Comparison of ENCODE assay signal across 22 cellular contexts in genomic region chr4:120228086-120228485, GRCh38.
DNase-seq lines count a peak whose midpoint lies in the region; ATAC-seq and TF ChIP-seq lines count a peak whose summit lies in the region.
"Had no signal": no experiment of that assay in that cellular context is flagged by ENCODE, and none has a peak within 500 bp of the region (broad histone marks: within the 10 kb centered on the region; RNA-seq: fewer than 3 reads in every experiment).

No MANE protein-coding gene starts in this region.

- TF ChIP-seq CTCF in GM23338 (conservative IDR thresholded peaks at IDR 0.05; ENCODE audit: low read depth in 2 of 2), result no peak
- TF ChIP-seq CTCF in epithelial cell of esophagus (IDR thresholded peaks at IDR 0.05; ENCODE audit: insufficient read depth, low read depth, low read length, missing control alignments), result no peak
- TF ChIP-seq CTCF in neural progenitor cell (IDR thresholded peaks at IDR 0.05), result no peak

- H3K79me2 ChIP-seq in GM23338 (replicated peaks; ENCODE audit: insufficient read depth) (no peaks in the 10 kb centered on the region), neural progenitor cell (ENCODE audit: low read depth) (no peaks in the 10 kb centered on the region)

- H3K9me3 ChIP-seq in neural progenitor cell (ENCODE audit: low read depth), result no peaks in the 10 kb centered on the region
- H3K9me3 ChIP-seq: prostate gland, tibial nerve had no signal

- H3K27me3 ChIP-seq in GM23338 (ENCODE audit: insufficient read depth), result no peaks in the 10 kb centered on the region
- H3K27me3 ChIP-seq in neural progenitor cell, result no peaks in the 10 kb centered on the region
- H3K27me3 ChIP-seq: tibial nerve had no signal

- H3K4me2 ChIP-seq in GM23338 (no peak overlapping the region), neural progenitor cell (no peak overlapping the region)

- no peak overlapping the region for H3K27ac Mint-ChIP-seq in GM23338
- H3K27ac Mint-ChIP-seq in neural progenitor cell, result no peak overlapping the region
- H3K27ac Mint-ChIP-seq: activated naive CD8-positive, alpha-beta T cell treated with anti-CD3 and anti-CD28 coated beads for 36 hours; CD4-positive, alpha-beta memory T cell; natural killer cell treated with Interleukin-12 subunit alpha and Interleukin-12 subunit beta and Interleukin-15 and Interleukin-18, amount 100 ng/mL, for 72 hours; T-helper 1 cell treated with Interleukin-12 subunit alpha and Interleukin-12 subunit beta and Interleukin-4 antibody, amounts not matched to agents 30 μg/mL and 1 μg/mL, for 36 hours had no signal

- H3K4me1 ChIP-seq in GM23338 (ENCODE audit: insufficient read depth), result no peaks in the 10 kb centered on the region
- no peaks in the 10 kb centered on the region for H3K4me1 ChIP-seq in neural progenitor cell
- H3K4me1 ChIP-seq: prostate gland, tibial nerve had no signal

- H3K27me3 Mint-ChIP-seq in GM23338 (ENCODE audit: insufficient read depth, low read depth, poor library complexity), result peaks cover 2% of the 10 kb centered on the region
- no peaks in the 10 kb centered on the region for H3K27me3 Mint-ChIP-seq in neural progenitor cell (ENCODE audit: insufficient read depth, low read depth)
- H3K27me3 Mint-ChIP-seq: natural killer cell treated with Interleukin-12 subunit alpha and Interleukin-12 subunit beta and Interleukin-15 and Interleukin-18, amount 100 ng/mL, for 72 hours had no signal

- H3K4me3 ChIP-seq in GM23338 (no peak overlapping the region), epithelial cell of esophagus (ENCODE audit: low read length) (no peak overlapping the region), neural progenitor cell (no peak overlapping the region)
- H3K4me3 ChIP-seq: prostate gland, tibial nerve had no signal

- H3K4me3 Mint-ChIP-seq in GM23338, result no peak overlapping the region
- no peak overlapping the region for H3K4me3 Mint-ChIP-seq in neural progenitor cell
- H3K4me3 Mint-ChIP-seq: activated naive CD8-positive, alpha-beta T cell treated with anti-CD3 and anti-CD28 coated beads for 36 hours; CD4-positive, alpha-beta memory T cell; natural killer cell treated with Interleukin-12 subunit alpha and Interleukin-12 subunit beta and Interleukin-15 and Interleukin-18, amount 100 ng/mL, for 72 hours; T-helper 1 cell treated with Interleukin-12 subunit alpha and Interleukin-12 subunit beta and Interleukin-4 antibody, amounts not matched to agents 30 μg/mL and 1 μg/mL, for 36 hours had no signal

- H2AFZ ChIP-seq in GM23338 (0 out of 2 replicates have a peak overlapping the region, but pooled peaks have one; percentile 43), neural progenitor cell (replicated peaks) (peak overlapping the region; percentile 85)

- H3K36me3 ChIP-seq in GM23338 (ENCODE audit: insufficient read depth) (no peaks in the 10 kb centered on the region), neural progenitor cell (no peaks in the 10 kb centered on the region)
- H3K36me3 ChIP-seq: prostate gland, tibial nerve had no signal

- ATAC-seq in GM23338 (no peak), HG03175 (IDR thresholded peaks at IDR 0.05; ENCODE audit: unreplicated experiment) (no peak)
- ATAC-seq: activated CD4-positive, CD25-positive, alpha-beta regulatory T cell treated with anti-CD3 and anti-CD28 coated beads, Interleukin-2, amount 50 U/mL, for 24 hours; natural killer cell treated with Interleukin-12 subunit alpha and Interleukin-12 subunit beta and Interleukin-15 and Interleukin-18, amount 100 ng/mL, for 72 hours had no signal

- H3K9ac ChIP-seq in neural progenitor cell, result no peak overlapping the region

- H3K9me3 Mint-ChIP-seq in GM23338 (no peaks in the 10 kb centered on the region; the same call in 2 of the 3 replicates), neural progenitor cell (peaks cover under 1% of the 10 kb centered on the region)
- H3K9me3 Mint-ChIP-seq: activated naive CD8-positive, alpha-beta T cell treated with anti-CD3 and anti-CD28 coated beads for 36 hours; T-helper 1 cell treated with Interleukin-12 subunit alpha and Interleukin-12 subunit beta and Interleukin-4 antibody, amounts not matched to agents 30 μg/mL and 1 μg/mL, for 36 hours had no signal

- H4K20me1 ChIP-seq in GM23338 (replicated peaks; ENCODE audit: insufficient read depth), result no peaks in the 10 kb centered on the region
- H4K20me1 ChIP-seq in neural progenitor cell (ENCODE audit: low read depth), result no peaks in the 10 kb centered on the region

- no peaks in the 10 kb centered on the region for H3K9me2 ChIP-seq in GM23338 (ENCODE audit: insufficient read depth)

- H3K4me1 Mint-ChIP-seq in GM23338 (no peaks in the 10 kb centered on the region), neural progenitor cell (no peaks in the 10 kb centered on the region)
- H3K4me1 Mint-ChIP-seq: activated naive CD8-positive, alpha-beta T cell treated with anti-CD3 and anti-CD28 coated beads for 36 hours; CD4-positive, alpha-beta memory T cell had no signal

- no peak overlapping the region for H3K27ac ChIP-seq in GM23338 (ENCODE audit: low read depth)
- H3K27ac ChIP-seq in neural progenitor cell, result no peak overlapping the region
- H3K27ac ChIP-seq: prostate gland, tibial nerve had no signal

- H3F3A ChIP-seq in GM23338 (replicated peaks; ENCODE audit: low read depth) (no peaks in the 10 kb centered on the region), neural progenitor cell (ENCODE audit: low read depth) (no peaks in the 10 kb centered on the region)

- H3K36me3 Mint-ChIP-seq in GM23338 (ENCODE audit: low read depth) (no peaks in the 10 kb centered on the region), neural progenitor cell (no peaks in the 10 kb centered on the region)
- H3K36me3 Mint-ChIP-seq: activated naive CD8-positive, alpha-beta T cell treated with anti-CD3 and anti-CD28 coated beads for 36 hours; CD4-positive, alpha-beta memory T cell had no signal

- DNase-seq in GM23338 (ENCODE audit: low spot score), result no peak
- peak; percentile 83 for DNase-seq in NOMO-1 treated with DMSO at 0.1 percent for 48 hours (lab: John Stamatoyannopoulos, UW; ENCODE audit: unreplicated experiment)
- DNase-seq in epithelial cell of esophagus (ENCODE audit: low read depth), result peak; percentile 58
- no peak for DNase-seq in neural progenitor cell (ENCODE audit: low spot score)
- no peak for DNase-seq in T-helper 9 cell
- no peak for DNase-seq in DMS153 (lab: John Stamatoyannopoulos, UW)
- DNase-seq in activated CD4-positive, alpha-beta T cell treated with anti-CD3 and anti-CD28 coated beads, Interleukin-2, amount 50 U/mL, for 1 hour, result no peak
- DNase-seq: activated naive CD8-positive, alpha-beta T cell treated with anti-CD3 and anti-CD28 coated beads for 36 hours; CD4-positive, alpha-beta memory T cell; DMS79 treated with DMSO at 0.1 percent for 48 hours; hippocampal formation; NCI-H1694 treated with DMSO at 0.1 percent for 48 hours; NCI-H446 treated with DMSO at 0.1 percent for 48 hours; Right ventricle myocardium superior; stimulated activated CD4-positive, alpha-beta T cell treated with anti-CD3 and anti-CD28 coated beads, Interleukin-15, amount 100 ng/mL, for 24 hours; stimulated activated naive CD4-positive, alpha-beta T cell had no signal

TF ChIP-seq in GM23338, 12 proteins besides CTCF, POLR2A, EP300 and RAD21 (continues in another document):
- no peak for TF ChIP-seq ETS1 (IDR thresholded peaks at IDR 0.05)
- no peak for TF ChIP-seq ZNF331 (CRISPR knock-in tag; IDR thresholded peaks at IDR 0.05; ENCODE audit: low read depth)
- no peak for TF ChIP-seq NANOG (IDR thresholded peaks at IDR 0.05; ENCODE audit: borderline replicate concordance)
- no peak for TF ChIP-seq CREB1 (CRISPR knock-in tag; IDR thresholded peaks at IDR 0.05; ENCODE audit: low read depth)
- TF ChIP-seq JUNB (IDR thresholded peaks at IDR 0.05; ENCODE audit: unreplicated experiment), result no peak
- no peak for TF ChIP-seq EZH2phosphoT487 (IDR thresholded peaks at IDR 0.05; ENCODE audit: unreplicated experiment)
- TF ChIP-seq EZH2 (IDR thresholded peaks at IDR 0.05; ENCODE audit: low read depth, unreplicated experiment), result no peak
- no peak for TF ChIP-seq STAT1 (IDR thresholded peaks at IDR 0.05; ENCODE audit: unreplicated experiment)
- no peak for TF ChIP-seq ZNF114 (CRISPR knock-in tag; IDR thresholded peaks at IDR 0.05)
- no peak for TF ChIP-seq POLR2AphosphoS5 (IDR thresholded peaks at IDR 0.05; ENCODE audit: low read depth)

Comparison
In these comparisons a context has a peak if more than half of its experiments do, and no peak if none do; other contexts are left out.
1. DNase-seq: peak in NOMO-1 treated with DMSO at 0.1 percent for 48 hours (single experiment) and epithelial cell of esophagus (single experiment); none in GM23338 (single experiment), neural progenitor cell (single experiment), T-helper 9 cell (single experiment), DMS153 (single experiment) and activated CD4-positive, alpha-beta T cell treated with anti-CD3 and anti-CD28 coated beads, Interleukin-2, amount 50 U/mL, for 1 hour (single experiment).